ENCODE assay signal across 21 cellular contexts in genomic region chr15:38202356-38202755, GRCh38.
"Had no signal": no experiment of that assay in that cellular context is flagged by ENCODE, and none has a peak within 500 bp of the region (broad histone marks: within the 10 kb centered on the region; RNA-seq: fewer than 3 reads in every experiment).

No MANE protein-coding gene starts in this region.

- H3K36me3 ChIP-seq: esophagus muscularis mucosa, sigmoid colon, spleen, upper lobe of right lung had no signal

- H3K4me3 Mint-ChIP-seq: activated T-cell treated with anti-CD3 and anti-CD28 coated beads, Interleukin-2, amount 50 U/mL, for 24 hours; activated T-helper 17 cell treated with anti-CD3 and anti-CD28 coated beads, Interleukin-2, amount 50 U/mL, for 72 hours; memory B cell; neural crest cell; WTC11 had no signal

- DNase-seq: activated CD8-positive, alpha-beta memory T cell treated with anti-CD3 and anti-CD28 coated beads for 24 hours; activated CD8-positive, alpha-beta memory T cell treated with anti-CD3 and anti-CD28 coated beads, Interleukin-2, amount 50 U/mL, for 4 hours; activated T-cell treated with anti-CD3 and anti-CD28 coated beads, Interleukin-2, amount 50 U/mL, for 24 hours; aorta; central memory CD4-positive, alpha-beta T cell; effector memory CD4-positive, alpha-beta T cell; glutamatergic neuron; hypothalamus; occipital lobe; sigmoid colon; spleen; stimulated activated CD4-positive, alpha-beta T cell treated with anti-CD3 and anti-CD28 coated beads, Interleukin-4, amount 100 ng/mL, for 24 hours; stimulated activated naive CD4-positive, alpha-beta T cell treated with Interleukin-2 at 50 U/mL for 16 hours; T-helper 9 cell; upper lobe of right lung had no signal

- H3K9me3 ChIP-seq: esophagus muscularis mucosa, sigmoid colon, spleen, upper lobe of right lung had no signal

- H3K27me3 ChIP-seq: esophagus muscularis mucosa, sigmoid colon, upper lobe of right lung had no signal

- H3K27ac Mint-ChIP-seq: activated naive CD4-positive, alpha-beta T cell treated with anti-CD3 and anti-CD28 coated beads, Interleukin-2, amount 50 U/mL, for 72 hours; activated T-cell treated with anti-CD3 and anti-CD28 coated beads, Interleukin-2, amount 50 U/mL, for 24 hours; activated T-helper 17 cell treated with anti-CD3 and anti-CD28 coated beads, Interleukin-2, amount 50 U/mL, for 72 hours; memory B cell; WTC11 had no signal

- H3K36me3 Mint-ChIP-seq: activated naive CD4-positive, alpha-beta T cell treated with anti-CD3 and anti-CD28 coated beads, Interleukin-2, amount 50 U/mL, for 72 hours; memory B cell; WTC11 had no signal

- H3K9me3 Mint-ChIP-seq: activated naive CD4-positive, alpha-beta T cell treated with anti-CD3 and anti-CD28 coated beads, Interleukin-2, amount 50 U/mL, for 72 hours; activated T-cell treated with anti-CD3 and anti-CD28 coated beads, Interleukin-2, amount 50 U/mL, for 24 hours; activated T-helper 17 cell treated with anti-CD3 and anti-CD28 coated beads, Interleukin-2, amount 50 U/mL, for 72 hours; memory B cell had no signal

- H3K4me3 ChIP-seq: esophagus muscularis mucosa, sigmoid colon, spleen, upper lobe of right lung had no signal

- H3K27ac ChIP-seq: esophagus muscularis mucosa, sigmoid colon, upper lobe of right lung had no signal

- H3K4me1 Mint-ChIP-seq: activated T-helper 17 cell treated with anti-CD3 and anti-CD28 coated beads, Interleukin-2, amount 50 U/mL, for 72 hours; memory B cell had no signal

- H3K4me1 ChIP-seq: sigmoid colon had no signal
